In the genomic region with DNA sequence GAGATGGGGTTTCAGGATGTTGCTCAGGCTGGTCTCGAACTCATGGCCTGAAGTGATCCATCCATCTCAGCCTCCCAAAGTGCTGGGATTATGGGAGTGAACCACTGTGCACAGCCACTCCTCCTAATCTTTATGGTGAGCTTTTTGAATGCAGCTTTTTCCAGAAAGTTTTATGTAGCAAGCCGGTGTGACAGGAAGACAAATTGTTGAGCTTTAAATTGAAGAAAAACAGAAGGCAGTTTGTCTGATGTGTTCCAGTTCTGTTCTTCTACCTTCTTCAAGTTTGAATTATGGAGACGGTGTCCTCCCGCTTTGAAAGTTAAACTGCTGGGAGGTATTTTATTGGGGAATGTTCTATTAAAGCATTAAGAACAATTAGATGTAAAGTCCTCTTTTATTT, we compare ENCODE assay signal across 15 cellular contexts.
DNase-seq lines count a peak whose midpoint lies in the region; ATAC-seq and TF ChIP-seq lines count a peak whose summit lies in the region.
"Had no signal": no experiment of that assay in that cellular context is flagged by ENCODE, and none has a peak within 500 bp of the region (broad histone marks: within the 10 kb centered on the region; RNA-seq: fewer than 3 reads in every experiment).

No MANE protein-coding gene starts in this region.

- no peaks in the 10 kb centered on the region for H3K9me3 Mint-ChIP-seq in nephron
- H3K9me3 Mint-ChIP-seq: CD4-positive, CD25-positive, alpha-beta regulatory T cell; CD8-positive, alpha-beta T cell; GM23338 had no signal

- DNase-seq in amniotic epithelial cell (ENCODE audit: low read depth) (peak; percentile 68), fibroblast of villous mesenchyme (ENCODE audit: low read depth) (peak; percentile 18), RPMI8226 (no peak), GOT3 (lab: John Stamatoyannopoulos, UW) (no peak)
- DNase-seq: Caco-2; CD4-positive, CD25-positive, alpha-beta regulatory T cell; CD8-positive, alpha-beta T cell; DMS153; DND-41; HFFc6 had no signal

- H3K27ac Mint-ChIP-seq in nephron = peak overlapping the region in 2 of 3 experiments; percentile 21 to 37
- H3K27ac Mint-ChIP-seq: CD8-positive, alpha-beta T cell; GM23338; HFFc6 had no signal

- H3K36me3 Mint-ChIP-seq in nephron (ENCODE audit: low read depth) = peaks cover 5% of the 10 kb centered on the region

- peaks cover 8% of the 10 kb centered on the region for H3K27me3 Mint-ChIP-seq in nephron (ENCODE audit: low read depth)
- H3K27me3 Mint-ChIP-seq: CD4-positive, CD25-positive, alpha-beta regulatory T cell had no signal

- no peak overlapping the region for H3K4me3 Mint-ChIP-seq in nephron
- H3K4me3 Mint-ChIP-seq: CD4-positive, CD25-positive, alpha-beta regulatory T cell; CD8-positive, alpha-beta T cell; GM23338; HFFc6 had no signal

- peaks cover 5% of the 10 kb centered on the region for H3K4me1 Mint-ChIP-seq in nephron

- ATAC-seq in HG02884 (IDR thresholded peaks at IDR 0.05; ENCODE audit: unreplicated experiment) (no peak), GM19328 (IDR thresholded peaks at IDR 0.05; ENCODE audit: unreplicated experiment) (no peak)
- ATAC-seq: CD8-positive, alpha-beta T cell; GM23338 had no signal

- TF ChIP-seq CTCF in fibroblast of villous mesenchyme (IDR thresholded peaks at IDR 0.05; ENCODE audit: insufficient read depth, low read depth, low read length) (no peak), nephron (IDR thresholded peaks at IDR 0.05; ENCODE audit: unreplicated experiment in 3 of 3) (no peak)

- no peak overlapping the region for H3K4me3 ChIP-seq in fibroblast of villous mesenchyme (ENCODE audit: low read depth, low read length)
- H3K4me3 ChIP-seq: GM23338, HAP-1 had no signal

Comparison
In these comparisons a context has a peak if more than half of its experiments do, and no peak if none do; other contexts are left out.
1. DNase-seq: peak in amniotic epithelial cell (single experiment) and fibroblast of villous mesenchyme (single experiment); none in RPMI8226 (single experiment) and GOT3 (single experiment).